Comparison of ENCODE assay signal across 28 cellular contexts in the genomic region with DNA sequence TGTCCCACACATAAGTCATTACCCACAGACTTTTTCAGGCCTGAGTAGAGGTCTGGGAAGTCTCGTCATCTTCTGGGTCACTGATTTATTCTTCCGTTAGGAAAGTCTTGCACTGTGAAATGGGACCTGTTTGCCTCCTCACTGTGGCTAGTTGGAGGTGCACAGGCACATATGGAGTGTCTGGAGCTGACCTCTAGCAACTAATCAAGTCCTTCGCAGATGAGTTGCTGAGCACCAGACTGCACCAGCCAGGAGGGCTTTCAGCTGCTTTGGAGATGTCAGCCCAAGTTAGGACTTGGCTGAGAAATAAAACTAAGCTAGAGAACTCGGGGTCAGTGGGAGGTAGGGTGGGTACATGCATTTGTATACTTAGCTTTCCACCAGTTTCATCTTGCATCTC.
"Had no signal": no experiment of that assay in that cellular context is flagged by ENCODE, and none has a peak within 500 bp of the region (broad histone marks: within the 10 kb centered on the region; RNA-seq: fewer than 3 reads in every experiment).

No MANE protein-coding gene starts in this region.

- H3K4me1 ChIP-seq: pancreas, prostate gland, spleen, upper lobe of right lung, uterus had no signal

- H3K27me3 Mint-ChIP-seq: natural killer cell treated with Interleukin-12 subunit alpha and Interleukin-12 subunit beta and Interleukin-15 and Interleukin-18, amount 100 ng/mL, for 72 hours; type B pancreatic cell had no signal

- H3K27ac Mint-ChIP-seq: natural killer cell treated with Interleukin-12 subunit alpha and Interleukin-12 subunit beta and Interleukin-15 and Interleukin-18, amount 100 ng/mL, for 72 hours; stimulated activated memory B cell treated with anti-CD40 and anti-IgM and Interleukin-4, amounts not matched to agents 10 μg/mL and 1 μg/mL and 100 μg/mL, for 72 hours; stimulated activated naive CD8-positive, alpha-beta T cell treated with anti-CD3 and anti-CD28 coated beads, Interleukin-15, amount 100 ng/mL, for 72 hours; type B pancreatic cell had no signal

- H3K9me3 Mint-ChIP-seq: naive thymus-derived CD8-positive, alpha-beta T cell; natural killer cell treated with Interleukin-12 subunit alpha and Interleukin-12 subunit beta and Interleukin-15 and Interleukin-18, amount 100 ng/mL, for 72 hours; neural crest cell; stimulated activated memory B cell treated with anti-CD40 and anti-IgM and Interleukin-4, amounts not matched to agents 10 μg/mL and 1 μg/mL and 100 μg/mL, for 72 hours; stimulated activated naive CD8-positive, alpha-beta T cell treated with anti-CD3 and anti-CD28 coated beads, Interleukin-15, amount 100 ng/mL, for 72 hours; type B pancreatic cell had no signal

- H3K4me3 Mint-ChIP-seq: naive B cell; naive thymus-derived CD8-positive, alpha-beta T cell; natural killer cell treated with Interleukin-12 subunit alpha and Interleukin-12 subunit beta and Interleukin-15 and Interleukin-18, amount 100 ng/mL, for 72 hours; neural crest cell; stimulated activated memory B cell treated with anti-CD40 and anti-IgM and Interleukin-4, amounts not matched to agents 10 μg/mL and 1 μg/mL and 100 μg/mL, for 72 hours; stimulated activated naive CD8-positive, alpha-beta T cell treated with anti-CD3 and anti-CD28 coated beads, Interleukin-15, amount 100 ng/mL, for 72 hours; type B pancreatic cell had no signal

- H3K9me3 ChIP-seq: neutrophil, pancreas, prostate gland, spleen, suprapubic skin, testis, tibial artery, transverse colon, upper lobe of right lung, uterus had no signal

- H3K27me3 ChIP-seq: neutrophil, pancreas, spleen, suprapubic skin, testis, tibial artery, transverse colon, upper lobe of right lung, uterus had no signal

- H3K4me1 Mint-ChIP-seq: naive B cell; naive thymus-derived CD8-positive, alpha-beta T cell; stimulated activated memory B cell treated with anti-CD40 and anti-IgM and Interleukin-4, amounts not matched to agents 10 μg/mL and 1 μg/mL and 100 μg/mL, for 72 hours; stimulated activated naive CD8-positive, alpha-beta T cell treated with anti-CD3 and anti-CD28 coated beads, Interleukin-15, amount 100 ng/mL, for 72 hours had no signal

- H3K36me3 ChIP-seq: neutrophil, pancreas, prostate gland, spleen, suprapubic skin, tibial artery, transverse colon, upper lobe of right lung, uterus had no signal

- H3K4me3 ChIP-seq: pancreas, prostate gland, skin epidermis, smooth muscle cell, spleen, suprapubic skin, tibial artery, transverse colon, upper lobe of right lung, uterus had no signal

- DNase-seq: naive B cell; naive thymus-derived CD8-positive, alpha-beta T cell; pancreas; right cardiac atrium; spleen; stimulated activated CD4-positive, alpha-beta T cell treated with anti-CD3 and anti-CD28 coated beads, Interleukin-12 subunit alpha, Interleukin-12 subunit beta, amount 100 ng/mL, for 4 hours; stimulated activated CD4-positive, alpha-beta T cell treated with anti-CD3 and anti-CD28 coated beads, Interleukin-1b, Interleukin-23, amount 100 ng/mL, for 48 hours; stimulated activated CD4-positive, alpha-beta T cell treated with anti-CD3 and anti-CD28 coated beads, Interleukin-4, amount 100 ng/mL, for 1 hour; stimulated activated CD4-positive, alpha-beta T cell treated with anti-CD3 and anti-CD28 coated beads, Interleukin-4, amount 100 ng/mL, for 4 hours; stimulated activated CD8-positive, alpha-beta memory T cell treated with anti-CD3 and anti-CD28 coated beads, Interleukin-4, amount 100 ng/mL, for 48 hours; stimulated activated naive CD4-positive, alpha-beta T cell; stimulated activated naive CD8-positive, alpha-beta T cell treated with anti-CD3 and anti-CD28 coated beads, Interleukin-15, amount 100 ng/mL, for 72 hours; stimulated activated naive CD8-positive, alpha-beta T cell treated with anti-CD3 and anti-CD28 coated beads, Interleukin-15, Interleukin-2, amounts not matched to agents 100 U/mL and 50 U/mL, for 24 hours; testis; tibial artery; transverse colon; upper lobe of right lung; uterus had no signal

- H3K36me3 Mint-ChIP-seq: naive B cell; naive thymus-derived CD8-positive, alpha-beta T cell; natural killer cell treated with Interleukin-12 subunit alpha and Interleukin-12 subunit beta and Interleukin-15 and Interleukin-18, amount 100 ng/mL, for 72 hours; stimulated activated memory B cell treated with anti-CD40 and anti-IgM and Interleukin-4, amounts not matched to agents 10 μg/mL and 1 μg/mL and 100 μg/mL, for 72 hours; type B pancreatic cell had no signal

- H3K27ac ChIP-seq: neutrophil, pancreas, prostate gland, skin epidermis, spleen, suprapubic skin, tibial artery, transverse colon, upper lobe of right lung, uterus had no signal

- ATAC-seq: naive thymus-derived CD8-positive, alpha-beta T cell; natural killer cell treated with Interleukin-12 subunit alpha and Interleukin-12 subunit beta and Interleukin-15 and Interleukin-18, amount 100 ng/mL, for 72 hours; pancreas; right cardiac atrium; sciatic nerve; stimulated activated memory B cell treated with anti-CD40 and anti-IgM and Interleukin-4, amounts not matched to agents 10 μg/mL and 1 μg/mL and 100 μg/mL, for 72 hours; stimulated activated naive CD8-positive, alpha-beta T cell treated with anti-CD3 and anti-CD28 coated beads, Interleukin-15, amount 100 ng/mL, for 72 hours; stimulated activated naive CD8-positive, alpha-beta T cell treated with anti-CD3 and anti-CD28 coated beads, Interleukin-15, Interleukin-2, amounts not matched to agents 100 U/mL and 50 U/mL, for 24 hours; upper lobe of right lung had no signal
